Comparison of ENCODE assay signal across 1 cellular context in genomic region chr19:4134351-4134750, GRCh38.
TF ChIP-seq lines count a peak whose summit lies in the region.

No MANE protein-coding gene starts in this region.

TF ChIP-seq in H1, 55 proteins besides CTCF, POLR2A, EP300 and RAD21:
- no peak for TF ChIP-seq CBX5 (IDR thresholded peaks at IDR 0.05; ENCODE audit: low read depth, low read length)
- TF ChIP-seq RFX5 (IDR thresholded peaks at IDR 0.05; ENCODE audit: borderline replicate concordance, low read depth, low read length) = no peak
- TF ChIP-seq, protein P1, sequence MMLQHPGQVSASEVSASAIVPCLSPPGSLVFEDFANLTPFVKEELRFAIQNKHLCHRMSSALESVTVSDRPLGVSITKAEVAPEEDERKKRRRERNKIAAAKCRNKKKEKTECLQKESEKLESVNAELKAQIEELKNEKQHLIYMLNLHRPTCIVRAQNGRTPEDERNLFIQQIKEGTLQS (IDR thresholded peaks at IDR 0.05; ENCODE audit: insufficient read depth, low read depth, low read length) = no peak
- no peak for TF ChIP-seq BCL11A (IDR thresholded peaks at IDR 0.05; ENCODE audit: low read depth in 2 of 2, low read length in 2 of 2)
- TF ChIP-seq SIRT6 (IDR thresholded peaks at IDR 0.05; ENCODE audit: low read length) = no peak
- TF ChIP-seq ATF2 (IDR thresholded peaks at IDR 0.05; ENCODE audit: low read length) = no peak
- TF ChIP-seq TEAD4 (IDR thresholded peaks at IDR 0.05; ENCODE audit: low read depth, low read length) = no peak
- TF ChIP-seq CTBP2 (IDR thresholded peaks at IDR 0.05; ENCODE audit: borderline replicate concordance, insufficient read depth, insufficient read length, low read length) = no peak
- no peak for TF ChIP-seq FOSL1 (IDR thresholded peaks at IDR 0.05; ENCODE audit: insufficient read depth, low read depth, low read length)
- TF ChIP-seq PHF8 (conservative IDR thresholded peaks at IDR 0.05; ENCODE audit: low read depth, low read length) = no peak
TF ChIP-seq in H1: peak in this region for 0.
